ENCODE assay signal across 26 cellular contexts in genomic region chr17:14840616-14841231, GRCh38.
DNase-seq lines count a peak whose midpoint lies in the region; ATAC-seq, FAIRE-seq and TF ChIP-seq lines count a peak whose summit lies in the region.
"Had no signal": no experiment of that assay in that cellular context is flagged by ENCODE, and none has a peak within 500 bp of the region (broad histone marks: within the 10 kb centered on the region; RNA-seq: fewer than 3 reads in every experiment).

No MANE protein-coding gene starts in this region.

- H3K27me3 ChIP-seq in ACC112 (ENCODE audit: insufficient read depth, low read length): no peaks in the 10 kb centered on the region
- H3K27me3 ChIP-seq: esophagus squamous epithelium, thyroid gland had no signal

- no peak for ATAC-seq in GM21717 (IDR thresholded peaks at IDR 0.05; ENCODE audit: unreplicated experiment)
- ATAC-seq in GM18909 (IDR thresholded peaks at IDR 0.05; ENCODE audit: poor library complexity, unreplicated experiment): no peak
- ATAC-seq: activated naive CD4-positive, alpha-beta T cell treated with anti-CD3 and anti-CD28 coated beads, Interleukin-2, amount 50 U/mL, for 72 hours; psoas muscle had no signal

- H2AFZ ChIP-seq in ACC112 (ENCODE audit: low read length, unreplicated experiment): peak overlapping the region; percentile 98

- H3K79me2 ChIP-seq in ACC112 (ENCODE audit: control insufficient read depth, insufficient read depth, low read length, unreplicated experiment): no peaks in the 10 kb centered on the region

- peak overlapping the region; percentile 96 for H3K27ac ChIP-seq in ACC112 (ENCODE audit: low read depth, low read length)
- H3K27ac ChIP-seq: esophagus squamous epithelium, psoas muscle, thyroid gland had no signal

- H3K36me3 ChIP-seq in ACC112 (ENCODE audit: insufficient read depth, low read length): no peaks in the 10 kb centered on the region
- H3K36me3 ChIP-seq: esophagus squamous epithelium, thyroid gland had no signal

- peak overlapping the region; percentile 93 for H3K27ac Mint-ChIP-seq in chondrocyte (ENCODE audit: unreplicated experiment)
- H3K27ac Mint-ChIP-seq: activated naive CD4-positive, alpha-beta T cell treated with anti-CD3 and anti-CD28 coated beads, Interleukin-2, amount 50 U/mL, for 72 hours; CD4-positive, alpha-beta T cell; nephron; T-helper 2 cell treated with Interferon-gamma antibody and Interleukin-4, amounts not matched to agents 5 μg/mL and 100 μg/mL, for 36 hours had no signal

- no peaks in the 10 kb centered on the region for H3K27me3 Mint-ChIP-seq in chondrocyte (ENCODE audit: low read depth)

- no peak for TF ChIP-seq CTCF in chondrocyte (IDR thresholded peaks at IDR 0.05)

- H3K4me1 Mint-ChIP-seq in chondrocyte (ENCODE audit: low read depth): peaks cover 60% of the 10 kb centered on the region

- H3K36me3 Mint-ChIP-seq in chondrocyte (ENCODE audit: low read depth): peaks cover 4% of the 10 kb centered on the region
- H3K36me3 Mint-ChIP-seq: activated naive CD4-positive, alpha-beta T cell treated with anti-CD3 and anti-CD28 coated beads, Interleukin-2, amount 50 U/mL, for 72 hours had no signal

- peak overlapping the region; percentile 32; the same call in 1 of the 2 replicates for H3K4me3 ChIP-seq in ACC112 (ENCODE audit: low read depth, low read length)
- H3K4me3 ChIP-seq: esophagus squamous epithelium, psoas muscle, thyroid gland had no signal

- H3K4me1 ChIP-seq in ACC112 (ENCODE audit: control insufficient read depth, insufficient read depth, low read length, unreplicated experiment): peaks cover 14% of the 10 kb centered on the region
- H3K4me1 ChIP-seq: psoas muscle, thyroid gland had no signal

- peak; percentile 52 for DNase-seq in HTR-8/SVneo (ENCODE audit: insufficient read length, low spot score)
- no peak for DNase-seq in chondrocyte (ENCODE audit: low spot score)
- DNase-seq in hepatic stellate cell (ENCODE audit: low spot score): peak; percentile 55
- DNase-seq in NCI-H446 (lab: John Stamatoyannopoulos, UW): no peak
- no peak for DNase-seq in DMS 273 (lab: John Stamatoyannopoulos, UW; ENCODE audit: unreplicated experiment)
- DNase-seq: ACHN; activated CD4-positive, CD25-positive, alpha-beta regulatory T cell; CD4-positive, alpha-beta T cell; DMS79 treated with DMSO at 0.1 percent for 48 hours; esophagus squamous epithelium; kidney glomerular epithelial cell; NCI-H1105 treated with DMSO at 0.1 percent for 48 hours; NCI-H2107; NCI-H524 treated with DMSO at 0.1 percent for 48 hours; psoas muscle; SIG-M5; stimulated activated CD4-positive, alpha-beta T cell treated with anti-CD3 and anti-CD28 coated beads, Interleukin-12 subunit alpha, Interleukin-12 subunit beta, amount 100 ng/mL, for 4 hours; thyroid gland had no signal

- FAIRE-seq in HTR-8/SVneo (lab: Jason Lieb, UNC): no peak
- FAIRE-seq: GM18507, H54 had no signal

- peaks cover 11% of the 10 kb centered on the region for H3K9me3 Mint-ChIP-seq in chondrocyte (ENCODE audit: low read depth)
- H3K9me3 Mint-ChIP-seq: CD4-positive, alpha-beta T cell; T-helper 2 cell treated with Interferon-gamma antibody and Interleukin-4, amounts not matched to agents 5 μg/mL and 100 μg/mL, for 36 hours had no signal

- H3K4me3 Mint-ChIP-seq in chondrocyte (ENCODE audit: unreplicated experiment): no peak overlapping the region
- H3K4me3 Mint-ChIP-seq: CD4-positive, alpha-beta T cell; nephron; T-helper 2 cell treated with Interferon-gamma antibody and Interleukin-4, amounts not matched to agents 5 μg/mL and 100 μg/mL, for 36 hours had no signal

Comparison
In these comparisons a context has a peak if more than half of its experiments do, and no peak if none do; other contexts are left out.
1. DNase-seq: peak in HTR-8/SVneo (single experiment) and hepatic stellate cell (single experiment); none in chondrocyte (single experiment), NCI-H446 (0 of 2) and DMS 273 (single experiment).